15 cellular contexts compared by ENCODE assay signal in genomic region chr19:15412832-15413231, GRCh38. TPM values are rescaled to one million over a fixed set of nuclear protein-coding genes. Genes with fewer than 3 reads are reported as not detected.
DNase-seq lines count a peak whose midpoint lies in the region; ATAC-seq and TF ChIP-seq lines count a peak whose summit lies in the region.
"Had no signal": no experiment of that assay in that cellular context is flagged by ENCODE, and none has a peak within 500 bp of the region (broad histone marks: within the 10 kb centered on the region; RNA-seq: fewer than 3 reads in every experiment).

No MANE protein-coding gene starts in this region.

- H3K27me3 ChIP-seq in mesenchymal stem cell (ENCODE audit: control insufficient read depth in 1 of 2, insufficient read depth in 1 of 2, low read length in 2 of 2), result no peaks in the 10 kb centered on the region
- H3K27me3 ChIP-seq in mammary epithelial cell (ENCODE audit: insufficient read depth, low read length), result no peaks in the 10 kb centered on the region
- H3K27me3 ChIP-seq: transverse colon had no signal

- no peak overlapping the region for H3K4me3 Mint-ChIP-seq in chondrocyte (ENCODE audit: unreplicated experiment)
- no peak overlapping the region for H3K4me3 Mint-ChIP-seq in osteocyte (ENCODE audit: unreplicated experiment)
- H3K4me3 Mint-ChIP-seq: T-helper 1 cell treated with Interleukin-12 subunit alpha and Interleukin-12 subunit beta and Interleukin-4 antibody, amounts not matched to agents 30 μg/mL and 1 μg/mL, for 36 hours had no signal

- in situ Hi-C loops in mammary epithelial cell (cut with MboI; ENCODE audit: low sequenced_read_pairs in 2 of 2), result loop anchor here in 1 of 2 donors (10.0 kb wide), 1 partner anchor 142 kb away; no protein-coding TSS in a partner anchor

- H2AFZ ChIP-seq in mesenchymal stem cell (ENCODE audit: low read depth, low read length) (no peak overlapping the region), mammary epithelial cell (ENCODE audit: low read depth, low read length) (no peak overlapping the region)

- WGBS in mesenchymal stem cell, result 83% methylated on average over 4 of the region's 4 CpGs
- WGBS in mammary epithelial cell (ENCODE audit: low coverage, missing lambda C conversion rate), result 98% methylated on average over 4 of the region's 4 CpGs

- H3K27me3 Mint-ChIP-seq in chondrocyte (ENCODE audit: low read depth) (no peaks in the 10 kb centered on the region), osteocyte (ENCODE audit: unreplicated experiment) (no peaks in the 10 kb centered on the region)
- H3K27me3 Mint-ChIP-seq: IgD-negative memory B cell had no signal

- H3K4me3 ChIP-seq in mesenchymal stem cell (ENCODE audit: insufficient read depth in 1 of 2, low read depth in 1 of 2, low read length in 2 of 2) (no peak overlapping the region), mammary epithelial cell (replicated peaks in 1 of 3; ENCODE audit: insufficient read depth in 1 of 3, low read depth in 2 of 3, low read length in 3 of 3) (no peak overlapping the region)
- H3K4me3 ChIP-seq: skin epidermis, transverse colon had no signal

- H2BK5ac ChIP-seq in mesenchymal stem cell (ENCODE audit: low read depth, low read length, poor library complexity, severe bottlenecking), result no peak overlapping the region

- H2AK5ac ChIP-seq in mesenchymal stem cell (ENCODE audit: low read length, severe bottlenecking), result no peak overlapping the region

- H4K8ac ChIP-seq in mesenchymal stem cell (ENCODE audit: low read length), result no peak overlapping the region

- intact Hi-C loops in mammary epithelial cell (cut with micrococcal nuclease), result loop anchor here (10.0 kb wide), 1 partner anchor 238 kb away; no protein-coding TSS in a partner anchor

- peaks cover 3% of the 10 kb centered on the region for H4K20me1 ChIP-seq in mammary epithelial cell (ENCODE audit: insufficient read depth, low read length)

- H3K9me3 Mint-ChIP-seq in chondrocyte (ENCODE audit: low read depth) (no peaks in the 10 kb centered on the region), osteocyte (ENCODE audit: unreplicated experiment) (no peaks in the 10 kb centered on the region)
- H3K9me3 Mint-ChIP-seq: IgD-negative memory B cell; T-helper 1 cell treated with Interleukin-12 subunit alpha and Interleukin-12 subunit beta and Interleukin-4 antibody, amounts not matched to agents 30 μg/mL and 1 μg/mL, for 36 hours had no signal

- no peak overlapping the region for H3K14ac ChIP-seq in mesenchymal stem cell (ENCODE audit: low read length in 2 of 2)

- H3K4me2 ChIP-seq in mesenchymal stem cell (ENCODE audit: low read length, poor library complexity, severe bottlenecking) (no peak overlapping the region), mammary epithelial cell (ENCODE audit: insufficient read depth, low read depth, low read length) (no peak overlapping the region)

- H3K23ac ChIP-seq in mesenchymal stem cell (ENCODE audit: low read length in 2 of 2), result no peak overlapping the region

- dilution Hi-C loops in mammary epithelial cell (cut with HindIII; ENCODE audit: low sequenced_read_pairs), result no loop called here

- H3K4me1 Mint-ChIP-seq in chondrocyte (ENCODE audit: low read depth) (peaks cover 48% of the 10 kb centered on the region), osteocyte (ENCODE audit: unreplicated experiment) (peaks cover 41% of the 10 kb centered on the region)

- H3K9me3 ChIP-seq in mesenchymal stem cell (ENCODE audit: control insufficient read depth, low read length) (no peaks in the 10 kb centered on the region), mammary epithelial cell (replicated peaks; ENCODE audit: insufficient read depth, low read length) (no peaks in the 10 kb centered on the region)
- H3K9me3 ChIP-seq: transverse colon had no signal

- H3K27ac Mint-ChIP-seq in chondrocyte (ENCODE audit: unreplicated experiment) (peak overlapping the region; percentile 3), osteocyte (ENCODE audit: unreplicated experiment) (peak overlapping the region; percentile 40)
- H3K27ac Mint-ChIP-seq: T-helper 1 cell treated with Interleukin-12 subunit alpha and Interleukin-12 subunit beta and Interleukin-4 antibody, amounts not matched to agents 30 μg/mL and 1 μg/mL, for 36 hours had no signal

- peaks cover 27 to 40% of the 10 kb centered on the region in 2 experiments for H3K36me3 ChIP-seq in mesenchymal stem cell (ENCODE audit: control insufficient read depth in 1 of 2, insufficient read depth in 2 of 2, low read depth in 1 of 2, low read length in 2 of 2)
- peaks cover 12% of the 10 kb centered on the region for H3K36me3 ChIP-seq in mammary epithelial cell (ENCODE audit: insufficient read depth, low read length)

- H2BK12ac ChIP-seq in mesenchymal stem cell (ENCODE audit: low read length in 2 of 2), result no peak overlapping the region

- H3K79me1 ChIP-seq in mesenchymal stem cell (replicated peaks; ENCODE audit: low read length, poor library complexity, severe bottlenecking), result peaks cover 3% of the 10 kb centered on the region

- H2BK120ac ChIP-seq in mesenchymal stem cell (ENCODE audit: low read depth, low read length), result no peak overlapping the region

- no peak overlapping the region for H3K27ac ChIP-seq in mesenchymal stem cell (ENCODE audit: low read length, poor library complexity, severe bottlenecking)
- no peak overlapping the region for H3K27ac ChIP-seq in mammary epithelial cell (ENCODE audit: insufficient read depth, low read depth, low read length)

- peaks cover 7% of the 10 kb centered on the region for H3K36me3 Mint-ChIP-seq in chondrocyte (ENCODE audit: low read depth)
- H3K36me3 Mint-ChIP-seq in osteocyte (ENCODE audit: unreplicated experiment), result peaks cover 12% of the 10 kb centered on the region

- no peak overlapping the region for H3K18ac ChIP-seq in mesenchymal stem cell (ENCODE audit: low read depth in 1 of 2, low read length in 2 of 2)

- no TSS peak for BruUV-seq in mammary epithelial cell (replicated peaks; lab: Mats Ljungman, UMichigan)

- H3K9ac ChIP-seq in mesenchymal stem cell (ENCODE audit: low read length), result no peak overlapping the region
- no peak overlapping the region for H3K9ac ChIP-seq in mammary epithelial cell (ENCODE audit: insufficient read depth, low read length)

- no peak overlapping the region for H2BK15ac ChIP-seq in mesenchymal stem cell (ENCODE audit: low read depth, poor library complexity, severe bottlenecking)

- ATAC-seq in GM18861 (IDR thresholded peaks at IDR 0.05; ENCODE audit: unreplicated experiment), result no peak
- ATAC-seq: PC-3 had no signal

- CTCF ChIA-PET in mammary epithelial cell (lab: Charles Lee; ENCODE audit: low non-redundant PET), result no interaction called here

- H3K4ac ChIP-seq in mesenchymal stem cell (ENCODE audit: low read depth in 1 of 2, low read length in 2 of 2), result no peak overlapping the region

- H4K91ac ChIP-seq in mesenchymal stem cell (ENCODE audit: low read length), result no peak overlapping the region

- DNase-seq in D341Med (ENCODE audit: low spot score), result peak; percentile 24
- peak; percentile 39 for DNase-seq in NCI-H128 (lab: John Stamatoyannopoulos, UW; ENCODE audit: unreplicated experiment)
- DNase-seq in chondrocyte (ENCODE audit: low spot score), result no peak
- no peak for DNase-seq in osteocyte (ENCODE audit: extremely low spot score, unreplicated experiment)
- DNase-seq in mesenchymal stem cell, result no peak
- DNase-seq in mammary epithelial cell, result no peak
- no peak for DNase-seq in RPMI8226
- DNase-seq: activated CD4-positive, alpha-beta T cell treated with anti-CD3 and anti-CD28 coated beads, Interleukin-2, amount 50 U/mL, for 4 hours; NCI-H1930; PC-3; transverse colon had no signal

- peaks cover 12% of the 10 kb centered on the region for H3K4me1 ChIP-seq in mesenchymal stem cell (ENCODE audit: control insufficient read depth, insufficient read depth, low read depth, low read length)
- H3K4me1 ChIP-seq in mammary epithelial cell (ENCODE audit: insufficient read depth, low read length), result peaks cover 16% of the 10 kb centered on the region

- TF ChIP-seq CTCF in chondrocyte (IDR thresholded peaks at IDR 0.05) (peak; percentile 23), osteocyte (IDR thresholded peaks at IDR 0.05) (no peak), mammary epithelial cell (conservative IDR thresholded peaks at IDR 0.05 in 1 of 2, IDR thresholded peaks at IDR 0.05 in 1 of 2; ENCODE audit: extremely low read depth in 1 of 2, insufficient read depth in 1 of 2, low read depth in 1 of 2, low read length in 2 of 2) (no peak)

- H3K79me2 ChIP-seq in mammary epithelial cell (ENCODE audit: insufficient read depth, low read length), result peaks cover 98% of the 10 kb centered on the region

RNA-seq across cellular contexts. Expression of gene AKAP8L, which starts 6.0 kb away (rescaled TPM):
- total RNA-seq in chondrocyte, result 69.5 to 103 TPM (median 76.0 TPM) in 3 replicates
- 96.2 and 104 TPM in 2 replicates for total RNA-seq in osteocyte
- 54.6 TPM for polyA plus RNA-seq in mesenchymal stem cell (2013, experiment 1 of 2)
- 48.4 TPM for polyA plus RNA-seq in mesenchymal stem cell (2013, experiment 2 of 2)
- 10 to 100 TPM; 55.0 to 75.9 TPM for total RNA-seq in mammary epithelial cell
- 24.6 TPM for polyA plus RNA-seq in mammary epithelial cell
- 47.1 TPM for polyA minus RNA-seq in mammary epithelial cell

RNA-seq across cellular contexts. Expression of gene AKAP8, which starts 33.2 kb away (rescaled TPM):
- total RNA-seq in chondrocyte (21.3 to 23.5 TPM (median 23.0 TPM) in 3 replicates), osteocyte (34.2 and 36.9 TPM in 2 replicates), mammary epithelial cell (10 to 100 TPM; 12.8 to 33.2 TPM)
- polyA plus RNA-seq in mesenchymal stem cell (2013, experiment 1 of 2), result 15.4 TPM
- polyA plus RNA-seq in mesenchymal stem cell (2013, experiment 2 of 2), result 14.1 TPM
- polyA plus RNA-seq in mammary epithelial cell, result 13.7 TPM
- polyA minus RNA-seq in mammary epithelial cell, result 4.7 TPM

RNA-seq across cellular contexts. Expression of gene WIZ, which starts 36.9 kb away (rescaled TPM):
- total RNA-seq in chondrocyte, result 50.6 to 54.0 TPM (median 52.4 TPM) in 3 replicates
- total RNA-seq in osteocyte, result 52.4 and 55.0 TPM in 2 replicates
- 35.6 TPM for polyA plus RNA-seq in mesenchymal stem cell (2013, experiment 1 of 2)
- 34.6 TPM for polyA plus RNA-seq in mesenchymal stem cell (2013, experiment 2 of 2)
- 10 to 100 TPM in 1 of 2 donors, 1 to 10 TPM in 1; 8.8 to 39.6 TPM for total RNA-seq in mammary epithelial cell
- polyA plus RNA-seq in mammary epithelial cell, result 14.0 TPM
- polyA minus RNA-seq in mammary epithelial cell, result 5.2 TPM

RNA-seq across cellular contexts. Expression of gene RASAL3, which starts 51.5 kb away (rescaled TPM):
- total RNA-seq in chondrocyte (0.05 TPM in 1 of 3 replicates, not detected in the others), osteocyte (not detected in 2 replicates), mammary epithelial cell (not detected)
- 0.12 TPM for polyA plus RNA-seq in mesenchymal stem cell (2013, experiment 1 of 2)
- polyA plus RNA-seq in mesenchymal stem cell (2013, experiment 2 of 2), result 0.18 TPM
- not detected for polyA plus RNA-seq in mammary epithelial cell
- not detected for polyA minus RNA-seq in mammary epithelial cell
- total RNA-seq: PC-3 had no signal

Comparison
In these comparisons a context has a peak if more than half of its experiments do, and no peak if none do; other contexts are left out.
1. DNase-seq: peak in D341Med (single experiment) and NCI-H128 (single experiment); none in chondrocyte (single experiment), osteocyte (single experiment), mesenchymal stem cell (single experiment), mammary epithelial cell (single experiment) and RPMI8226 (single experiment).